21 cellular contexts compared by ENCODE assay signal in genomic region chr2:133676392-133677130, GRCh38.
DNase-seq lines count a peak whose midpoint lies in the region; ATAC-seq and TF ChIP-seq lines count a peak whose summit lies in the region.
"Had no signal": no experiment of that assay in that cellular context is flagged by ENCODE, and none has a peak within 500 bp of the region (broad histone marks: within the 10 kb centered on the region; RNA-seq: fewer than 3 reads in every experiment).

No MANE protein-coding gene starts in this region.

- no peak overlapping the region for H4K91ac ChIP-seq in mesenchymal stem cell (ENCODE audit: low read length)

- H3K4me1 Mint-ChIP-seq in natural killer cell: no peaks in the 10 kb centered on the region
- H3K4me1 Mint-ChIP-seq: activated CD4-positive, alpha-beta T cell treated with anti-CD3 and anti-CD28 coated beads for 36 hours had no signal

- no peak for TF ChIP-seq CTCF in dorsolateral prefrontal cortex (IDR thresholded peaks at IDR 0.05 in 54 of 56, conservative IDR thresholded peaks at IDR 0.05 in 2 of 56; ENCODE audit: low read depth in 1 of 56, partially characterized antibody in 56 of 56)
- no peak for TF ChIP-seq CTCF in natural killer cell (IDR thresholded peaks at IDR 0.05)
- TF ChIP-seq CTCF in Peyer's patch (IDR thresholded peaks at IDR 0.05): no peak

- H3K79me1 ChIP-seq in mesenchymal stem cell (replicated peaks; ENCODE audit: low read length, poor library complexity, severe bottlenecking): no peaks in the 10 kb centered on the region

- no peak overlapping the region for H3K4me3 ChIP-seq in dorsolateral prefrontal cortex
- peak overlapping the region in 1 of 2 experiments; percentile 21 for H3K4me3 ChIP-seq in mesenchymal stem cell (ENCODE audit: insufficient read depth in 1 of 2, low read depth in 1 of 2, low read length in 2 of 2)
- H3K4me3 ChIP-seq in Peyer's patch: no peak overlapping the region
- H3K4me3 ChIP-seq: BLaER1 treated with 17β-estradiol and CSF1 and Interleukin-3, amounts not matched to agents 10 nM and 100 nM; coronary artery; esophagus muscularis mucosa; skin epidermis had no signal

- no peaks in the 10 kb centered on the region for H3K36me3 ChIP-seq in mesenchymal stem cell (ENCODE audit: control insufficient read depth in 1 of 2, insufficient read depth in 2 of 2, low read depth in 1 of 2, low read length in 2 of 2)
- H3K36me3 ChIP-seq in Peyer's patch: no peaks in the 10 kb centered on the region
- H3K36me3 ChIP-seq: BLaER1 treated with 17β-estradiol and CSF1 and Interleukin-3, amounts not matched to agents 10 nM and 100 nM; esophagus muscularis mucosa had no signal

- intact Hi-C loops in dorsolateral prefrontal cortex (cut with DNase I) (loop anchor here (5.0 to 10.0 kb wide), 2 partner anchors 96 to 98 kb away; no protein-coding TSS in a partner anchor), natural killer cell (cut with micrococcal nuclease) (no loop called here)

- H2BK12ac ChIP-seq in mesenchymal stem cell (ENCODE audit: low read length in 2 of 2): no peak overlapping the region

- H3K4me1 ChIP-seq in mesenchymal stem cell (ENCODE audit: control insufficient read depth, insufficient read depth, low read depth, low read length) (peaks cover 4% of the 10 kb centered on the region), Peyer's patch (peaks cover 0 to 8% (median 0%) of the 10 kb centered on the region in 4 donors)

- H2AK5ac ChIP-seq in mesenchymal stem cell (ENCODE audit: low read length, severe bottlenecking): no peak overlapping the region

- H2BK5ac ChIP-seq in mesenchymal stem cell (ENCODE audit: low read depth, low read length, poor library complexity, severe bottlenecking): no peak overlapping the region

- H3K27me3 ChIP-seq in dorsolateral prefrontal cortex: no peaks in the 10 kb centered on the region
- no peaks in the 10 kb centered on the region for H3K27me3 ChIP-seq in mesenchymal stem cell (ENCODE audit: control insufficient read depth in 1 of 2, insufficient read depth in 1 of 2, low read length in 2 of 2)
- H3K27me3 ChIP-seq in Peyer's patch: no peaks in the 10 kb centered on the region
- H3K27me3 ChIP-seq: BLaER1 treated with 17β-estradiol and CSF1 and Interleukin-3, amounts not matched to agents 10 nM and 100 nM; esophagus muscularis mucosa had no signal

- H3K4ac ChIP-seq in mesenchymal stem cell (ENCODE audit: low read depth in 1 of 2, low read length in 2 of 2): no peak overlapping the region

- H3K23ac ChIP-seq in mesenchymal stem cell (ENCODE audit: low read length in 2 of 2): no peak overlapping the region

- no peaks in the 10 kb centered on the region for H3K27me3 Mint-ChIP-seq in natural killer cell (ENCODE audit: low read depth in 2 of 2)

- no peak overlapping the region for H3K27ac Mint-ChIP-seq in natural killer cell
- H3K27ac Mint-ChIP-seq: activated CD4-positive, alpha-beta T cell treated with anti-CD3 and anti-CD28 coated beads for 36 hours; activated naive CD8-positive, alpha-beta T cell; T-helper 1 cell treated with Interleukin-12 subunit alpha and Interleukin-12 subunit beta and Interleukin-4 antibody, amounts not matched to agents 30 μg/mL and 1 μg/mL, for 36 hours had no signal

- H3K18ac ChIP-seq in mesenchymal stem cell (ENCODE audit: low read depth in 1 of 2, low read length in 2 of 2): peak overlapping the region in 1 of 2 experiments; percentile 29

- H2AFZ ChIP-seq in mesenchymal stem cell (ENCODE audit: low read depth, low read length): no peak overlapping the region

- DNase-seq in AG08396 (ENCODE audit: low spot score): peak; percentile 21
- DNase-seq in M059J (ENCODE audit: low read depth): peak; percentile 13
- DNase-seq in dorsolateral prefrontal cortex: no peak
- DNase-seq in mesenchymal stem cell: peak; percentile 34
- DNase-seq in stimulated activated CD4-positive, alpha-beta T cell treated with anti-CD3 and anti-CD28 coated beads, Interleukin-15, amount 100 ng/mL, for 24 hours: no peak
- no peak for DNase-seq in natural killer cell
- DNase-seq in GM19238 (ENCODE audit: insufficient read length, low spot score): no peak
- DNase-seq in Peyer's patch: no peak
- DNase-seq: activated CD4-positive, alpha-beta T cell treated with anti-CD3 and anti-CD28 coated beads for 36 hours; activated CD8-positive, alpha-beta memory T cell treated with anti-CD3 and anti-CD28 coated beads, Interleukin-2, amount 50 U/mL, for 48 hours; DMS79 treated with DMSO at 0.1 percent for 48 hours; mammary epithelial cell; NCI-H187; NCI-H526 treated with DMSO at 0.1 percent for 48 hours; occipital lobe had no signal

- TF ChIP-seq POLR2A in Peyer's patch (IDR thresholded peaks at IDR 0.05): no peak

- no peak for ATAC-seq in natural killer cell
- ATAC-seq: activated CD4-positive, alpha-beta T cell treated with anti-CD3 and anti-CD28 coated beads for 36 hours had no signal

- H2BK120ac ChIP-seq in mesenchymal stem cell (ENCODE audit: low read depth, low read length): no peak overlapping the region

- 100% methylated on average over 1 of the region's 1 CpG for WGBS in mesenchymal stem cell

- H3K4me2 ChIP-seq in mesenchymal stem cell (ENCODE audit: low read length, poor library complexity, severe bottlenecking): no peak overlapping the region

- no peak overlapping the region for H3K4me3 Mint-ChIP-seq in natural killer cell
- H3K4me3 Mint-ChIP-seq: activated CD4-positive, alpha-beta T cell treated with anti-CD3 and anti-CD28 coated beads for 36 hours; activated naive CD8-positive, alpha-beta T cell; T-helper 1 cell treated with Interleukin-12 subunit alpha and Interleukin-12 subunit beta and Interleukin-4 antibody, amounts not matched to agents 30 μg/mL and 1 μg/mL, for 36 hours had no signal

- H3K36me3 Mint-ChIP-seq in natural killer cell: no peaks in the 10 kb centered on the region
- H3K36me3 Mint-ChIP-seq: activated naive CD8-positive, alpha-beta T cell had no signal

- H4K8ac ChIP-seq in mesenchymal stem cell (ENCODE audit: low read length): no peak overlapping the region

- H3K14ac ChIP-seq in mesenchymal stem cell (ENCODE audit: low read length in 2 of 2): no peak overlapping the region

- H3K9me3 Mint-ChIP-seq in natural killer cell: peaks cover 0 to 11% of the 10 kb centered on the region in 2 donors

- H3K27ac ChIP-seq in dorsolateral prefrontal cortex (peak overlapping the region in 44 of 59 donors; percentile 2 to 94 (median 88)), mesenchymal stem cell (ENCODE audit: low read length, poor library complexity, severe bottlenecking) (no peak overlapping the region), Peyer's patch (no peak overlapping the region)
- H3K27ac ChIP-seq: BLaER1 treated with 17β-estradiol and CSF1 and Interleukin-3, amounts not matched to agents 10 nM and 100 nM; coronary artery; esophagus muscularis mucosa; skin epidermis had no signal

- no peaks in the 10 kb centered on the region for H3K9me3 ChIP-seq in mesenchymal stem cell (ENCODE audit: control insufficient read depth, low read length)
- H3K9me3 ChIP-seq in Peyer's patch: no peaks in the 10 kb centered on the region
- H3K9me3 ChIP-seq: BLaER1 treated with 17β-estradiol and CSF1 and Interleukin-3, amounts not matched to agents 10 nM and 100 nM; esophagus muscularis mucosa had no signal

- H3K9ac ChIP-seq in mesenchymal stem cell (ENCODE audit: low read length): peak overlapping the region; percentile 84
- H3K9ac ChIP-seq: BLaER1 treated with 17β-estradiol and CSF1 and Interleukin-3, amounts not matched to agents 10 nM and 100 nM had no signal

- H2BK15ac ChIP-seq in mesenchymal stem cell (ENCODE audit: low read depth, poor library complexity, severe bottlenecking): no peak overlapping the region

Comparison
In these comparisons a context has a peak if more than half of its experiments do, and no peak if none do; other contexts are left out.
1. DNase-seq: peak in AG08396 (single experiment), M059J (single experiment) and mesenchymal stem cell (single experiment); none in dorsolateral prefrontal cortex (0 of 10), stimulated activated CD4-positive, alpha-beta T cell treated with anti-CD3 and anti-CD28 coated beads, Interleukin-15, amount 100 ng/mL, for 24 hours (single experiment), natural killer cell (single experiment), GM19238 (single experiment) and Peyer's patch (0 of 3).
2. H3K27ac ChIP-seq: peak in dorsolateral prefrontal cortex (44 of 59); none in mesenchymal stem cell (single experiment) and Peyer's patch (0 of 4).